ENCODE assay signal across 8 cellular contexts in genomic region chr3:128650096-128651050, GRCh38. TPM values are rescaled to one million over a fixed set of nuclear protein-coding genes. Genes with fewer than 3 reads are reported as not detected.
DNase-seq lines count a peak whose midpoint lies in the region; ATAC-seq and TF ChIP-seq lines count a peak whose summit lies in the region.

Gene RPN1 (minus strand): TSS chr3:128650818. CDS start chr3:128650800, 18 bp downstream.

- TF ChIP-seq POLR2A in erythroblast (IDR thresholded peaks at IDR 0.05; ENCODE audit: low read length), result peak; percentile 93

- DNase-seq in DMS79 (lab: John Stamatoyannopoulos, UW), result peak; percentile 91
- peak; percentile 88 for DNase-seq in KG1 (lab: John Stamatoyannopoulos, UW)
- peak; percentile 95 for DNase-seq in activated T-cell treated with anti-CD3 and anti-CD28 coated beads, Interleukin-2, amount 50 U/mL, for 24 hours
- peak; percentile 96 for DNase-seq in erythroblast (lab: John Stamatoyannopoulos, UW)
- DNase-seq in stimulated activated CD8-positive, alpha-beta memory T cell treated with anti-CD3 and anti-CD28 coated beads, Interleukin-4, amount 100 ng/mL, for 4 hours (ENCODE audit: low read depth in 2 of 2, low spot score in 1 of 2), result peak; percentile 90 to 91

- H3K4me1 ChIP-seq in mucosa of rectum (ENCODE audit: control insufficient read depth in 2 of 2, insufficient read depth in 2 of 2, low read length in 2 of 2), result peaks cover 7 to 8% of the 10 kb centered on the region in 2 donors

- H3K4me1 Mint-ChIP-seq in activated T-cell treated with anti-CD3 and anti-CD28 coated beads, Interleukin-2, amount 50 U/mL, for 24 hours (ENCODE audit: low read depth), result peaks cover 46% of the 10 kb centered on the region

- H3K27me3 Mint-ChIP-seq in activated T-cell treated with anti-CD3 and anti-CD28 coated beads, Interleukin-2, amount 50 U/mL, for 24 hours, result no peaks in the 10 kb centered on the region

- peaks cover 43% of the 10 kb centered on the region for H3K36me3 Mint-ChIP-seq in activated T-cell treated with anti-CD3 and anti-CD28 coated beads, Interleukin-2, amount 50 U/mL, for 24 hours (ENCODE audit: low read depth)

- H3K4me3 ChIP-seq in mucosa of rectum (ENCODE audit: low read length in 2 of 2), result peak within 1 kb of the TSS; percentile 90 to 92

- H3K9ac ChIP-seq in mucosa of rectum (ENCODE audit: low read depth in 1 of 2, low read length in 2 of 2), result peak within 1 kb of the TSS; percentile 97

- H3K27ac ChIP-seq in mucosa of rectum (ENCODE audit: low read depth in 2 of 2, low read length in 2 of 2), result peak within 1 kb of the TSS; percentile 96 to 97

- ATAC-seq in GM21737 (IDR thresholded peaks at IDR 0.05; ENCODE audit: unreplicated experiment), result peak; percentile 96

- H3K9me3 ChIP-seq in mucosa of rectum (ENCODE audit: control insufficient read depth in 2 of 2, low read length in 2 of 2), result no peaks in the 10 kb centered on the region

- no peaks in the 10 kb centered on the region for H3K36me3 ChIP-seq in mucosa of rectum (ENCODE audit: control insufficient read depth in 2 of 2, insufficient read depth in 2 of 2, low read length in 2 of 2)

- H3K27me3 ChIP-seq in mucosa of rectum (ENCODE audit: control insufficient read depth in 2 of 2, insufficient read depth in 2 of 2, low read length in 2 of 2), result no peaks in the 10 kb centered on the region

- peak within 1 kb of the TSS; percentile 89 for H3K4me3 Mint-ChIP-seq in activated T-cell treated with anti-CD3 and anti-CD28 coated beads, Interleukin-2, amount 50 U/mL, for 24 hours

- no peaks in the 10 kb centered on the region for H3K9me3 Mint-ChIP-seq in activated T-cell treated with anti-CD3 and anti-CD28 coated beads, Interleukin-2, amount 50 U/mL, for 24 hours

- H3K27ac Mint-ChIP-seq in activated T-cell treated with anti-CD3 and anti-CD28 coated beads, Interleukin-2, amount 50 U/mL, for 24 hours, result peak within 1 kb of the TSS; percentile 94

TF ChIP-seq in PFSK-1, 5 proteins besides CTCF, POLR2A, EP300 and RAD21:
- TF ChIP-seq TAF1 (IDR thresholded peaks at IDR 0.05; ENCODE audit: borderline replicate concordance, insufficient read depth, low read length) (0 out of 2 replicates have a peak, but pooled peaks have one; percentile 21), REST (IDR thresholded peaks at IDR 0.05; ENCODE audit: insufficient read depth in 1 of 2, low read depth in 2 of 2, low read length in 2 of 2) (peak in 1 of 2 experiments; percentile 9; a peak in 1 of 4 replicates), FOXP2 (optimal IDR thresholded peaks at IDR 0.05; ENCODE audit: borderline replicate concordance, extremely low read depth, extremely low read length, insufficient read depth) (peak; percentile 26), SIN3A (IDR thresholded peaks at IDR 0.05; ENCODE audit: borderline replicate concordance, insufficient read depth, low read length) (no peak), POLR2AphosphoS5 (IDR thresholded peaks at IDR 0.05; ENCODE audit: low read depth, low read length) (peak; percentile 79)

RNA-seq across cellular contexts. Expression of gene RPN1, which starts in this region (rescaled TPM):
- 127 TPM for polyA plus RNA-seq in PFSK-1 (2012; ENCODE audit: insufficient read length, low read depth)

Comparison
In these comparisons a context has a peak if more than half of its experiments do, and no peak if none do; other contexts are left out.
1. Peak in every context shown above with its lines: DNase-seq, ATAC-seq, H3K4me3 ChIP-seq and H3K27ac ChIP-seq.